In the genomic region with DNA sequence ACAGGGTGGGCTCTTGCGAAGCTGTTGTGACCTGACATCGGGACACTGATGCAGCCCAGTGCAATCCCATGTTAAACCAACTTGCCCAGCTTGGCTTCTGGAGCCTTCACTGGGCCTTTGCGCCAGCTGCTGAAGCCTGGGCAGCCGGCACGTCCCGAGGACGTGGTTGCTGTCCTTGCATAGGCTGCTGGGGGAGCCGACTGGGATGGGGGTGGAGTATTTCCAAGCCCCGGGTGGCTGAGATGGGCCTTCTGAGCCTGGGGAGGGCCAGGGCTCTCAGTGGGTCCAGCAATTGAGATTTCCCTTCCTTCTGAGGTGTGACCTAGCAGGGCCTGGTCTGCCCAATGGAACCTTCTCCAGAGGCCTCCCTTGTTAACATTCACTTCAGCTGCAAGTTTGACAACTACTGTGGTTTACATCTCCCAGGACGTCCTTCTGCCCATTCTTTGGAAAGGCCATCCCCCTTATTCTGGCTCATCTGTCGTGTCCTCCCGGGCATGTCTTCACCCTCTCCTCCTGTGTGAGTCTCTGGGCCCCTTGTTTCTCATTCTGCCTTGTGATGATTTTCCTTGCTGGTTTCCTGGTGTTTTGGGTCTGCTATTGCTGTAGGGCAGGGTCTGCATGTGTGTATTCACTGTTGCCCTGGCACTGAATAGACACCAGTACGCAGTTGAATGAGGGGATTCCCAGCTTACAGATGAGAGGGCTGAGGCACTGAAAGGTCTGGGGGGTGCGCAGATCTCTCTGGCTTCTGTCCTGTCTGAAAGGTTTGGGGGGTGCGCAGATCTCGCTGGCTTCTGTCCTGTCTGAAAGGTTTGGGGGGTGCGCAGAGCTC, we compare ENCODE assay signal across 13 cellular contexts. TPM values are rescaled to one million over a fixed set of nuclear protein-coding genes. Genes with fewer than 3 reads are reported as not detected.
A peak's percentile ranks its signal among the peaks of the same experiment; 100 is the strongest.
DNase-seq lines count a peak whose midpoint lies in the region; ATAC-seq and TF ChIP-seq lines count a peak whose summit lies in the region.
"Had no signal": no experiment of that assay in that cellular context is flagged by ENCODE, and none has a peak within 500 bp of the region (broad histone marks: within the 10 kb centered on the region; RNA-seq: fewer than 3 reads in every experiment).

No MANE protein-coding gene starts in this region.

- peaks cover 68% of the 10 kb centered on the region for H3F3A ChIP-seq in PC-9 (ENCODE audit: insufficient read depth, low read depth)

- H4K20me1 ChIP-seq in PC-9 (ENCODE audit: insufficient read depth) = no peaks in the 10 kb centered on the region; the same call in 1 of the 2 replicates

- peaks cover 39% of the 10 kb centered on the region for H3K36me3 Mint-ChIP-seq in CD4-positive, alpha-beta T cell (ENCODE audit: low read depth)
- H3K36me3 Mint-ChIP-seq in chondrocyte (ENCODE audit: low read depth) = peaks cover 8% of the 10 kb centered on the region

- TF ChIP-seq CTCF in CD4-positive, alpha-beta T cell (IDR thresholded peaks at IDR 0.05) = no peak
- TF ChIP-seq CTCF in PC-9 (conservative IDR thresholded peaks at IDR 0.05) (no peak), chondrocyte (IDR thresholded peaks at IDR 0.05) (no peak), neutrophil (IDR thresholded peaks at IDR 0.05) (no peak)

- CTCF ChIA-PET in CD4-positive, alpha-beta T cell (lab: Charles Lee) = interaction anchor here (0.5 to 3.0 kb wide), 3 partner anchors 13 to 117 kb away, joined by 3 to 13 read pairs (median 4); no protein-coding TSS in a partner anchor
- CTCF ChIA-PET in PC-9 (lab: Charles Lee) = no interaction called here

- POLR2A ChIA-PET in CD4-positive, alpha-beta T cell (lab: Charles Lee) = no interaction called here
- POLR2A ChIA-PET in PC-9 (lab: Charles Lee; ENCODE audit: unreplicated experiment) = interaction anchor here (0.6 kb wide), 1 partner anchor 117 kb away, joined by 3 read pairs; no protein-coding TSS in a partner anchor

- peaks cover 66% of the 10 kb centered on the region for H3K4me1 ChIP-seq in PC-9 (replicated peaks; ENCODE audit: insufficient read depth)
- H3K4me1 ChIP-seq in neutrophil (ENCODE audit: control insufficient read depth in 1 of 2, insufficient read depth in 1 of 2, low read depth in 1 of 2, low read length in 1 of 2) = peaks cover 24 to 26% of the 10 kb centered on the region in 2 experiments

- no peak for DNase-seq in CD4-positive, alpha-beta T cell
- DNase-seq in PC-9 (no peak), chondrocyte (ENCODE audit: low spot score) (peak; percentile 42), NCI-H526 (lab: John Stamatoyannopoulos, UW) (no peak)
- no peak for DNase-seq in stimulated activated CD8-positive, alpha-beta memory T cell treated with anti-CD3 and anti-CD28 coated beads, Interleukin-4, amount 100 ng/mL, for 48 hours
- DNase-seq: activated T-cell treated with anti-CD3 and anti-CD28 coated beads, Interleukin-2, amount 50 U/mL, for 1 hour; effector CD4-positive, alpha-beta T cell; NCI-H1694; NCI-H526 treated with DMSO at 0.1 percent for 48 hours; stimulated activated CD4-positive, alpha-beta T cell treated with anti-CD3 and anti-CD28 coated beads, Interleukin-4, amount 100 ng/mL, for 1 hour; stimulated activated naive CD4-positive, alpha-beta T cell treated with Interleukin-2 at 50 U/mL for 16 hours had no signal

- H3K4me1 Mint-ChIP-seq in CD4-positive, alpha-beta T cell (ENCODE audit: low read depth) = peaks cover 63% of the 10 kb centered on the region
- H3K4me1 Mint-ChIP-seq in chondrocyte (ENCODE audit: low read depth) = peaks cover 36% of the 10 kb centered on the region

- intact Hi-C loops in CD4-positive, alpha-beta T cell (cut with DNase I, micrococcal nuclease) = loop anchor here in 1 of 2 experiments (5.0 kb wide), 1 partner anchor 34 kb away; the partner anchor contains the start of gene HAPSTR1
- intact Hi-C loops in PC-9 (cut with micrococcal nuclease; ENCODE audit: unreplicated experiment) = loop anchor here (5.0 kb wide), 1 partner anchor 49 kb away; no protein-coding TSS in a partner anchor

- H3K27ac Mint-ChIP-seq in CD4-positive, alpha-beta T cell = peak overlapping the region; percentile 90
- H3K27ac Mint-ChIP-seq in chondrocyte (ENCODE audit: unreplicated experiment) = peak overlapping the region; percentile 55

- no peaks in the 10 kb centered on the region for H3K9me3 ChIP-seq in CD4-positive, alpha-beta T cell (ENCODE audit: control insufficient read depth, low read length)
- no peaks in the 10 kb centered on the region for H3K9me3 ChIP-seq in PC-9 (ENCODE audit: insufficient read depth, low read depth)
- H3K9me3 ChIP-seq in neutrophil = no peaks in the 10 kb centered on the region

- peak overlapping the region; percentile 18 for H3K27ac ChIP-seq in CD4-positive, alpha-beta T cell (ENCODE audit: low read depth, low read length)
- H3K27ac ChIP-seq in PC-9 (peak overlapping the region; percentile 64), neutrophil (peak overlapping the region; percentile 29)

- no peak overlapping the region for H3K4me2 ChIP-seq in PC-9

- H3K27me3 ChIP-seq in CD4-positive, alpha-beta T cell (ENCODE audit: control insufficient read depth, insufficient read depth, low read length) = no peaks in the 10 kb centered on the region
- H3K27me3 ChIP-seq in PC-9 (ENCODE audit: insufficient read depth, low read depth) (no peaks in the 10 kb centered on the region), neutrophil (no peaks in the 10 kb centered on the region)

- no peaks in the 10 kb centered on the region for H3K27me3 Mint-ChIP-seq in CD4-positive, alpha-beta T cell
- no peaks in the 10 kb centered on the region for H3K27me3 Mint-ChIP-seq in chondrocyte (ENCODE audit: low read depth)

- BruUV-seq in PC-9 (replicated peaks; lab: Mats Ljungman, UMichigan) = no TSS peak

- no peak overlapping the region for H3K4me3 ChIP-seq in PC-9
- no peak overlapping the region for H3K4me3 ChIP-seq in neutrophil (ENCODE audit: low read depth in 1 of 2, low read length in 1 of 2)

- H2AFZ ChIP-seq in PC-9 = no peak overlapping the region

- H3K79me2 ChIP-seq in PC-9 (ENCODE audit: low read depth) = peaks cover 67% of the 10 kb centered on the region

- no peak overlapping the region for H3K4me3 Mint-ChIP-seq in CD4-positive, alpha-beta T cell
- no peak overlapping the region for H3K4me3 Mint-ChIP-seq in chondrocyte (ENCODE audit: unreplicated experiment)

- H3K36me3 ChIP-seq in PC-9 (ENCODE audit: low read depth) (0 out of 2 replicates have a peak, but pooled peaks cover 14% of the 10 kb centered on the region), neutrophil (peaks cover 53% of the 10 kb centered on the region)

- no peaks in the 10 kb centered on the region for H3K9me2 ChIP-seq in PC-9 (ENCODE audit: insufficient read depth)

- peak; percentile 18 for ATAC-seq in CD4-positive, alpha-beta T cell (ENCODE audit: poor library complexity)
- no peak for ATAC-seq in GM21526 (IDR thresholded peaks at IDR 0.05; ENCODE audit: low FRiP score, unreplicated experiment)

- no peaks in the 10 kb centered on the region for H3K9me3 Mint-ChIP-seq in CD4-positive, alpha-beta T cell
- H3K9me3 Mint-ChIP-seq in chondrocyte (ENCODE audit: low read depth) = no peaks in the 10 kb centered on the region

RNA-seq across cellular contexts. Expression of gene HAPSTR1, which starts 34.4 kb away (rescaled TPM):
- total RNA-seq in CD4-positive, alpha-beta T cell = 100 to 1,000 TPM; 152 to 153 TPM
- total RNA-seq in PC-9 (2021) (61.1 and 82.8 TPM in 2 replicates), chondrocyte (82.5 to 84.3 TPM (median 83.0 TPM) in 3 replicates)
